ENCODE assay signal across 8 cellular contexts in the genomic region with DNA sequence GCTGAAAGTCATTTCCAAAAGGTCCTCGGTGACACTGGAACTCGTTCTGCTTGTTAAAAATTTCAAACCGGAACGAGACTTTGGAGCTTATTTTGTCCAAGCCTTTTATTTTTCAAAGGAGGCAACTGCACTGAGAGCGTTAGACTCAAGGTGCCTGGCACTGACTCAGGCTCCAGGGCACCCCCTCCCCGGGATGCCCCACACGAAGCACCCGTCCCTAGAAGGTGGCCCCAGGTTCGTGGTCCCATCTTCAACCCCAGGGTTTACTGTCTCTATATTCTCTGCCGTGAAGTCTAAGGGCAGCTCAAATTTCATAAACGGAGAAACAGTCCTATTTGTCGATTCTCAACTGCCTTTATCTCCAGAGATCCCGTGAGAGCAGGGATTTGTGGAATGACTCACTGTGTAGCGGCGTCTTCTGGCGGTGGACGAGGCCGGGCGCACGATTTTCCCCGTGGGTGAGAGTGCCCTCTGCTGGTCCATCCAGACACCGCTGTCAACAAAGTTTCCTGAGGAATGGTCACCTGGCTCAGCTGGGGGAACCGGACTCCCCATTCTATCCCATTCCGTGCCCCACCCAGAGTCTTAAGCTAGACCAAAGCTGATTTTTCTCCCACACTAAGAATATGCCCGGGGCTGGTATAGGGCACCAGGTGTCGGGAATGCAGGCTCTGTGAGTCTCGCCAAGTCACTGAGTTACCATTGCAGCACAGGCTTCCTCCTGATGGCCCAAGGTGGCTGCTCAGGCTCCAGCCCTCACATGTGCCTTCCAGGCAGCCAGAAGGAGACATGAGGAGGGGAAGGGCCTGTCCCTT. TPM values are rescaled to one million over a fixed set of nuclear protein-coding genes. Genes with fewer than 3 reads are reported as not detected.
DNase-seq lines count a peak whose midpoint lies in the region; ATAC-seq and TF ChIP-seq lines count a peak whose summit lies in the region.

No MANE protein-coding gene starts in this region.

- H3K4me3 ChIP-seq in AG09309 (ENCODE audit: control insufficient read depth, low read depth, low read length) (no peak overlapping the region), OCI-LY7 (ENCODE audit: low read depth, low read length, poor library complexity, severe bottlenecking) (no peak overlapping the region), prostate gland (no peak overlapping the region)

- TF ChIP-seq CTCF in AG09309 (IDR thresholded peaks at IDR 0.05; ENCODE audit: control insufficient read depth, insufficient read depth, low read depth, low read length, missing control alignments) (peak; percentile 75), H9 (conservative IDR thresholded peaks at IDR 0.05) (peak; percentile 92), OCI-LY7 (conservative IDR thresholded peaks at IDR 0.05; ENCODE audit: low read length) (peak; percentile 78), prostate gland (IDR thresholded peaks at IDR 0.05) (peak; percentile 56 to 85 (median 78))

- H3K27ac ChIP-seq in H9 (ENCODE audit: insufficient read length, low read depth, low read length) (no peak overlapping the region), OCI-LY7 (ENCODE audit: low read depth, low read length, poor library complexity, severe bottlenecking) (no peak overlapping the region), prostate gland (no peak overlapping the region)

- no peaks in the 10 kb centered on the region for H3K79me2 ChIP-seq in H9 (ENCODE audit: insufficient read depth, low read length)
- no peaks in the 10 kb centered on the region for H3K79me2 ChIP-seq in OCI-LY7 (ENCODE audit: insufficient read depth, low read depth, low read length)

- no peak overlapping the region for H2BK20ac ChIP-seq in H9 (ENCODE audit: low read depth, low read length, poor library complexity, severe bottlenecking)

- H3K79me1 ChIP-seq in H9 (ENCODE audit: insufficient read depth, low read depth, low read length, poor library complexity, severe bottlenecking): no peaks in the 10 kb centered on the region

- H3K36me3 Mint-ChIP-seq in H9 (ENCODE audit: insufficient read depth in 1 of 3, low read depth in 3 of 3): no peaks in the 10 kb centered on the region
- no peaks in the 10 kb centered on the region for H3K36me3 Mint-ChIP-seq in activated naive CD4-positive, alpha-beta T cell treated with anti-CD3 and anti-CD28 coated beads for 36 hours (ENCODE audit: low read depth)

- H3T11ph ChIP-seq in H9 (ENCODE audit: low read length): no peak overlapping the region

- peaks cover 12% of the 10 kb centered on the region for H3K27me3 Mint-ChIP-seq in H9 (ENCODE audit: low read depth)
- no peaks in the 10 kb centered on the region for H3K27me3 Mint-ChIP-seq in activated naive CD4-positive, alpha-beta T cell treated with anti-CD3 and anti-CD28 coated beads for 36 hours (ENCODE audit: low read depth)

- intact Hi-C loops in OCI-LY7 (cut with micrococcal nuclease; ENCODE audit: unreplicated experiment) (no loop called here), Right ventricle myocardium superior (cut with DNase I) (loop anchor here (5.0 kb wide), 1 partner anchor 252 kb away; no protein-coding TSS in a partner anchor), prostate gland (cut with DNase I) (loop anchor here (10.0 kb wide), 1 partner anchor 250 kb away; no protein-coding TSS in a partner anchor)
- intact Hi-C loops in activated naive CD4-positive, alpha-beta T cell treated with anti-CD3 and anti-CD28 coated beads for 36 hours (cut with micrococcal nuclease): loop anchor here (1.0 kb wide), 1 partner anchor 251 kb away; no protein-coding TSS in a partner anchor

- H3K27me3 ChIP-seq in H9 (ENCODE audit: insufficient read depth, low read length) (no peaks in the 10 kb centered on the region), prostate gland (replicated peaks; ENCODE audit: insufficient read depth) (no peaks in the 10 kb centered on the region)

- H2AFZ ChIP-seq in H9 (ENCODE audit: low read length): no peak overlapping the region
- H2AFZ ChIP-seq in OCI-LY7 (ENCODE audit: low read length): no peak overlapping the region

- H3K9me3 Mint-ChIP-seq in H9: no peaks in the 10 kb centered on the region
- H3K9me3 Mint-ChIP-seq in activated naive CD4-positive, alpha-beta T cell treated with anti-CD3 and anti-CD28 coated beads for 36 hours: no peaks in the 10 kb centered on the region

- H3K4me1 ChIP-seq in H9 (ENCODE audit: insufficient read depth, low read length): no peaks in the 10 kb centered on the region
- H3K4me1 ChIP-seq in OCI-LY7 (ENCODE audit: insufficient read depth, low read length, poor library complexity, severe bottlenecking): no peaks in the 10 kb centered on the region
- H3K4me1 ChIP-seq in prostate gland (replicated peaks): no peaks in the 10 kb centered on the region

- H3K4ac ChIP-seq in H9 (ENCODE audit: low read depth, low read length): no peak overlapping the region

- DNase-seq in AG09309 (ENCODE audit: low read depth) (peak; percentile 27), H9 (peak; percentile 75), OCI-LY7 (ENCODE audit: low spot score) (peak; percentile 20), Right ventricle myocardium superior (peak; percentile 78), prostate gland (ENCODE audit: low spot score) (peak; percentile 61)
- peak; percentile 65 for DNase-seq in activated naive CD4-positive, alpha-beta T cell treated with anti-CD3 and anti-CD28 coated beads for 36 hours

- H2BK5ac ChIP-seq in H9 (ENCODE audit: insufficient read length, low read length): no peak overlapping the region

- POLR2A ChIA-PET in OCI-LY7 (lab: Charles Lee): no interaction called here

- no peak overlapping the region for H3K27ac Mint-ChIP-seq in H9
- H3K27ac Mint-ChIP-seq in activated naive CD4-positive, alpha-beta T cell treated with anti-CD3 and anti-CD28 coated beads for 36 hours: no peak overlapping the region

- no peaks in the 10 kb centered on the region for H3K9me2 ChIP-seq in OCI-LY7 (ENCODE audit: insufficient read depth, low read length)

- no peak for TF ChIP-seq POLR2A in prostate gland (IDR thresholded peaks at IDR 0.05)

- no CpG with 5 or more reads among the region's 27 CpGs for WGBS in H9 (ENCODE audit: extremely low coverage, insufficient read length, low lambda C conversion rate)
- 43% methylated on average over 27 of the region's 27 CpGs for WGBS in prostate gland

- H3K9me3 ChIP-seq in H9 (ENCODE audit: control insufficient read depth, low read depth, low read length): no peaks in the 10 kb centered on the region
- no peaks in the 10 kb centered on the region for H3K9me3 ChIP-seq in OCI-LY7 (ENCODE audit: low read length)
- H3K9me3 ChIP-seq in prostate gland: no peaks in the 10 kb centered on the region

- peak; percentile 84 for ATAC-seq in Right ventricle myocardium superior (ENCODE audit: poor library complexity)
- ATAC-seq in HG02642 (IDR thresholded peaks at IDR 0.05; ENCODE audit: poor library complexity, unreplicated experiment): no peak
- ATAC-seq in GM21619 (IDR thresholded peaks at IDR 0.05; ENCODE audit: unreplicated experiment): no peak

- no peaks in the 10 kb centered on the region for H4K20me1 ChIP-seq in H9 (ENCODE audit: control insufficient read depth, insufficient read depth, insufficient read length)
- H4K20me1 ChIP-seq in OCI-LY7 (ENCODE audit: insufficient read depth, low read length): no peaks in the 10 kb centered on the region

- H2AK5ac ChIP-seq in H9 (ENCODE audit: insufficient read length, low read length): no peak overlapping the region

- no peak overlapping the region for H3K4me2 ChIP-seq in H9 (ENCODE audit: insufficient read depth, insufficient read length, low read length)
- H3K4me2 ChIP-seq in OCI-LY7 (ENCODE audit: low read length): no peak overlapping the region

- H3K4me1 Mint-ChIP-seq in H9: peaks cover 0 to 2% of the 10 kb centered on the region in 2 experiments; a peak in 1 of 4 replicates
- H3K4me1 Mint-ChIP-seq in activated naive CD4-positive, alpha-beta T cell treated with anti-CD3 and anti-CD28 coated beads for 36 hours (ENCODE audit: low read depth): peaks cover 4% of the 10 kb centered on the region

- H3K23me2 ChIP-seq in H9 (ENCODE audit: insufficient read length, low read depth, low read length, poor library complexity, severe bottlenecking): no peaks in the 10 kb centered on the region

- H3K14ac ChIP-seq in H9 (ENCODE audit: insufficient read depth, low read length): no peak overlapping the region

- H2BK15ac ChIP-seq in H9 (ENCODE audit: low read depth, low read length): no peak overlapping the region

- H2BK120ac ChIP-seq in H9 (ENCODE audit: low read depth, low read length, poor library complexity, severe bottlenecking): no peak overlapping the region

- H3K18ac ChIP-seq in H9 (ENCODE audit: insufficient read length, low read depth, low read length): no peak overlapping the region

- CTCF ChIA-PET in OCI-LY7 (lab: Charles Lee; ENCODE audit: unreplicated experiment): no interaction called here
- CTCF ChIA-PET in activated naive CD4-positive, alpha-beta T cell treated with anti-CD3 and anti-CD28 coated beads for 36 hours (lab: Charles Lee): interaction anchor here (0.6 to 1.3 kb wide), 11 partner anchors 10 to 728 kb away, joined by 3 to 6 read pairs (median 3); no protein-coding TSS in a partner anchor

- no peak overlapping the region for H2BK12ac ChIP-seq in H9 (ENCODE audit: insufficient read length, low read depth, low read length)

- no peak overlapping the region for H4K8ac ChIP-seq in H9 (replicated peaks; ENCODE audit: insufficient read length, low read depth, low read length)

- H3K36me3 ChIP-seq in OCI-LY7 (ENCODE audit: insufficient read depth, low read length) (no peaks in the 10 kb centered on the region), prostate gland (no peaks in the 10 kb centered on the region)

- H4K5ac ChIP-seq in H9 (ENCODE audit: insufficient read length, low read depth, low read length): no peak overlapping the region

- H4K91ac ChIP-seq in H9 (ENCODE audit: insufficient read length, low read depth, low read length): no peak overlapping the region

- no peak overlapping the region for H3K9ac ChIP-seq in H9 (ENCODE audit: extremely low read depth, insufficient read length, low read length)

- H3K23ac ChIP-seq in H9 (ENCODE audit: insufficient read length, low read depth, low read length): no peak overlapping the region

- no peak overlapping the region for H3K56ac ChIP-seq in H9 (ENCODE audit: insufficient read length, low read depth, low read length)

- no TSS peak for BruUV-seq in OCI-LY7 (replicated peaks; lab: Mats Ljungman, UMichigan)

- H3K4me3 Mint-ChIP-seq in H9: no peak overlapping the region
- no peak overlapping the region for H3K4me3 Mint-ChIP-seq in activated naive CD4-positive, alpha-beta T cell treated with anti-CD3 and anti-CD28 coated beads for 36 hours

RNA-seq across cellular contexts. Expression of a gene that starts 27.1 kb away (rescaled TPM):
- total RNA-seq in H9 (2021): not detected in 2 replicates
- not detected in 2 replicates for total RNA-seq in OCI-LY7 (2014; rRNA removed; shearing (Covaris generic))
- not detected in 2 replicates for total RNA-seq in OCI-LY7 (2022)
- not detected for total RNA-seq in activated naive CD4-positive, alpha-beta T cell treated with anti-CD3 and anti-CD28 coated beads for 36 hours
- total RNA-seq in Right ventricle myocardium superior: not detected
- under 1 TPM; 0.09 to 0.17 TPM for total RNA-seq in prostate gland

RNA-seq across cellular contexts. Expression of a gene that starts 50.9 kb away (rescaled TPM):
- total RNA-seq in H9 (2021): not detected in 2 replicates
- not detected in 2 replicates for total RNA-seq in OCI-LY7 (2014; rRNA removed; shearing (Covaris generic))
- not detected in 2 replicates for total RNA-seq in OCI-LY7 (2022)
- not detected for total RNA-seq in activated naive CD4-positive, alpha-beta T cell treated with anti-CD3 and anti-CD28 coated beads for 36 hours
- not detected for total RNA-seq in Right ventricle myocardium superior
- not detected for total RNA-seq in prostate gland

Comparison
In these comparisons a context has a peak if more than half of its experiments do, and no peak if none do; other contexts are left out.
1. DNase-seq: peak in every context shown above with its lines; median percentile 78 in Right ventricle myocardium superior; 75 in H9; 65 in activated naive CD4-positive, alpha-beta T cell treated with anti-CD3 and anti-CD28 coated beads for 36 hours; 61 in prostate gland; 27 in AG09309; 20 in OCI-LY7.